33 cellular contexts compared by ENCODE assay signal in genomic region chr3:138771585-138771984, GRCh38.
A peak's percentile ranks its signal among the peaks of the same experiment; 100 is the strongest.
DNase-seq lines count a peak whose midpoint lies in the region; ATAC-seq, FAIRE-seq and TF ChIP-seq lines count a peak whose summit lies in the region.
"Had no signal": no experiment of that assay in that cellular context is flagged by ENCODE, and none has a peak within 500 bp of the region (broad histone marks: within the 10 kb centered on the region; RNA-seq: fewer than 3 reads in every experiment).

No MANE protein-coding gene starts in this region.

- no TSS peak for BruUV-seq in K562 (replicated peaks; lab: Mats Ljungman, UMichigan)

- H3K27me3 Mint-ChIP-seq in WTC11 (ENCODE audit: low read depth): no peaks in the 10 kb centered on the region
- H3K27me3 Mint-ChIP-seq: B cell; CD4-positive, alpha-beta memory T cell; CD4-positive, alpha-beta T cell; CD4-positive, CD25-positive, alpha-beta regulatory T cell; CD8-positive, alpha-beta memory T cell had no signal

- no peak overlapping the region for H3K9ac ChIP-seq in K562 (ENCODE audit: insufficient read depth in 1 of 2, low read depth in 2 of 2, low read length in 2 of 2)
- H3K9ac ChIP-seq: BLaER1; BLaER1 treated with 17β-estradiol and CSF1 and Interleukin-3, amounts not matched to agents 10 nM and 100 nM had no signal

- peaks cover 25% of the 10 kb centered on the region for H3K9me3 Mint-ChIP-seq in WTC11
- H3K9me3 Mint-ChIP-seq: CD4-positive, alpha-beta T cell; CD8-positive, alpha-beta T cell had no signal

- POLR2A ChIA-PET in WTC11 (lab: Charles Lee) (interaction anchor here (1.7 kb wide), 1 partner anchor 43 kb away, joined by 6 read pairs; no protein-coding TSS in a partner anchor), K562 (lab: Yijun Ruan, JAX) (interaction anchor here (1.3 kb wide), 1 partner anchor 21 kb away, joined by 3 read pairs; no protein-coding TSS in a partner anchor)

- peaks cover 32% of the 10 kb centered on the region for H3K36me3 Mint-ChIP-seq in WTC11

- no peak overlapping the region for H3K4me3 ChIP-seq in K562
- H3K4me3 ChIP-seq: A549; BLaER1; BLaER1 treated with 17β-estradiol and CSF1 and Interleukin-3, amounts not matched to agents 10 nM and 100 nM had no signal

- H3K27ac Mint-ChIP-seq in WTC11: no peak overlapping the region
- H3K27ac Mint-ChIP-seq: B cell; CD4-positive, alpha-beta T cell; CD8-positive, alpha-beta memory T cell; CD8-positive, alpha-beta T cell had no signal

- TF ChIP-seq CTCF in WTC11 (IDR thresholded peaks at IDR 0.05) (no peak), K562 (IDR thresholded peaks at IDR 0.05 in 2 of 3, conservative IDR thresholded peaks at IDR 0.05 in 1 of 3; ENCODE audit: insufficient read depth in 2 of 3, low read depth in 1 of 3, low read length in 3 of 3) (no peak)

- H3K36me3 ChIP-seq in K562 (ENCODE audit: control insufficient read depth, insufficient read depth, low read length): peaks cover 81% of the 10 kb centered on the region
- H3K36me3 ChIP-seq: BE2C had no signal

- TF ChIP-seq RAD21 in K562 (CRISPR knock-in tag; conservative IDR thresholded peaks at IDR 0.05 in 1 of 2, IDR thresholded peaks at IDR 0.05 in 1 of 2): no peak

- no peak overlapping the region for H3K4me3 Mint-ChIP-seq in WTC11
- H3K4me3 Mint-ChIP-seq: B cell; CD14-positive monocyte; CD4-positive, alpha-beta memory T cell; CD4-positive, alpha-beta T cell; CD4-positive, CD25-positive, alpha-beta regulatory T cell; CD8-positive, alpha-beta memory T cell; CD8-positive, alpha-beta T cell had no signal

- H4K20me1 ChIP-seq in K562 (replicated peaks; ENCODE audit: control insufficient read depth, insufficient read depth, low read length): no peaks in the 10 kb centered on the region

- DNase-seq in WTC11 (ENCODE audit: low spot score): no peak
- DNase-seq in K562 (ENCODE audit: extremely low read depth in 1 of 4, low spot score in 3 of 4): no peak
- no peak for DNase-seq in activated gamma-delta T cell (lab: John Stamatoyannopoulos, UW)
- DNase-seq in NCI-H748 treated with DMSO at 0.1 percent for 48 hours (lab: John Stamatoyannopoulos, UW): no peak
- DNase-seq: 8988T; ACHN; AML-193; BE2C; C1 segment of cervical spinal cord; Caco-2; Calu3; CD4-positive, alpha-beta memory T cell; CD4-positive, alpha-beta T cell; CD4-positive, CD25-positive, alpha-beta regulatory T cell; CD8-positive, alpha-beta memory T cell; CD8-positive, alpha-beta T cell; COR-L47; DMS 273 treated with DMSO at 0.1 percent for 48 hours; DMS153; DMS53; DMS79; DMS79 treated with DMSO at 0.1 percent for 48 hours; DND-41; EL had no signal

- peaks cover 94% of the 10 kb centered on the region for H3K79me2 ChIP-seq in K562 (ENCODE audit: control insufficient read depth, insufficient read depth, low read length)

- H3K9me3 ChIP-seq in K562 (replicated peaks; ENCODE audit: control insufficient read depth, insufficient read depth, low read depth, low read length): peaks cover 25% of the 10 kb centered on the region
- H3K9me3 ChIP-seq: BE2C had no signal

- CTCF ChIA-PET in WTC11 (lab: Charles Lee): interaction anchor here (1.0 kb wide), 1 partner anchor 9 kb away, joined by 5 read pairs; no protein-coding TSS in a partner anchor
- CTCF ChIA-PET in K562 (lab: Yijun Ruan, JAX; ENCODE audit: low intra/inter-chr PET ratio): no interaction called here

- H3K9me1 ChIP-seq in K562 (ENCODE audit: control insufficient read depth, insufficient read depth, low read length): no peaks in the 10 kb centered on the region

- no peak overlapping the region for H2AFZ ChIP-seq in K562 (ENCODE audit: low read depth, low read length)

- peaks cover 0 to 4% of the 10 kb centered on the region in 2 experiments; a peak in 2 of 5 replicates for H3K4me1 ChIP-seq in K562 (replicated peaks in 1 of 2; ENCODE audit: control insufficient read depth in 2 of 2, insufficient read depth in 2 of 2, low read length in 2 of 2)
- H3K4me1 ChIP-seq: Caco-2 had no signal

- TF ChIP-seq POLR2A in K562 (conservative IDR thresholded peaks at IDR 0.05): no peak

- TF ChIP-seq EP300 in K562 (IDR thresholded peaks at IDR 0.05; ENCODE audit: low read length): no peak

- WGBS in K562 (ENCODE audit: insufficient coverage, low coverage, missing lambda C conversion rate): 94% methylated on average over 2 of the region's 2 CpGs

- in situ Hi-C loops in K562 (cut with MboI): no loop called here

- no peaks in the 10 kb centered on the region for H3K27me3 ChIP-seq in K562 (ENCODE audit: control insufficient read depth in 2 of 2, insufficient read depth in 2 of 2, low read length in 2 of 2)
- H3K27me3 ChIP-seq: BE2C; BLaER1; BLaER1 treated with 17β-estradiol and CSF1 and Interleukin-3, amounts not matched to agents 10 nM and 100 nM had no signal

- no peak for FAIRE-seq in K562 (lab: Jason Lieb, UNC)
- FAIRE-seq: A204.1, A549, D721Med had no signal

- H3K4me2 ChIP-seq in K562 (ENCODE audit: insufficient read depth, low read length): no peak overlapping the region
- H3K4me2 ChIP-seq: A549; BLaER1; BLaER1 treated with 17β-estradiol and CSF1 and Interleukin-3, amounts not matched to agents 10 nM and 100 nM had no signal

- ATAC-seq in WTC11 (no peak), K562 (no peak)
- ATAC-seq: A549; CD8-positive, alpha-beta T cell had no signal

- no peak overlapping the region for H3K27ac ChIP-seq in K562 (ENCODE audit: extremely low read depth, low read depth, low read length)
- H3K27ac ChIP-seq: 22Rv1; A549; BLaER1; BLaER1 treated with 17β-estradiol and CSF1 and Interleukin-3, amounts not matched to agents 10 nM and 100 nM; C4-2B had no signal

- intact Hi-C loops in K562 (cut with micrococcal nuclease): no loop called here

- peaks cover 13% of the 10 kb centered on the region for H3K4me1 Mint-ChIP-seq in WTC11
- H3K4me1 Mint-ChIP-seq: B cell had no signal

TF ChIP-seq in WTC11, 78 proteins besides CTCF, POLR2A, EP300 and RAD21:
- TF ChIP-seq CDX4 (CRISPR knock-in tag; IDR thresholded peaks at IDR 0.05; ENCODE audit: borderline replicate concordance) (no peak), ZNF121 (CRISPR knock-in tag; IDR thresholded peaks at IDR 0.05) (peak; percentile 12; the same call in 1 of the 2 replicates), TEAD4 (CRISPR knock-in tag; IDR thresholded peaks at IDR 0.05) (no peak)

TF ChIP-seq in K562, 482 proteins besides CTCF, POLR2A, EP300 and RAD21 (continues in another document):
- TF ChIP-seq BRD4 (IDR thresholded peaks at IDR 0.05): no peak
- TF ChIP-seq CUX1 (CRISPR knock-in tag; IDR thresholded peaks at IDR 0.05): no peak
- no peak for TF ChIP-seq PRDM10 (IDR thresholded peaks at IDR 0.05; ENCODE audit: partially characterized antibody)

Comparison
In these comparisons a context has a peak if more than half of its experiments do, and no peak if none do; other contexts are left out.
1. Of the 49 proteins assayed by ChIP-seq in both K562 and WTC11: peak only in K562: none; only in WTC11: none; in both: ZNF121; in neither: 48.